ENCODE assay signal across 19 cellular contexts in genomic region chr1:209993061-209993830, GRCh38. TPM values are rescaled to one million over a fixed set of nuclear protein-coding genes. Genes with fewer than 3 reads are reported as not detected.
DNase-seq lines count a peak whose midpoint lies in the region; ATAC-seq and TF ChIP-seq lines count a peak whose summit lies in the region.
"Had no signal": no experiment of that assay in that cellular context is flagged by ENCODE, and none has a peak within 500 bp of the region (broad histone marks: within the 10 kb centered on the region; RNA-seq: fewer than 3 reads in every experiment).

No MANE protein-coding gene starts in this region.

- H3K4me3 ChIP-seq in neuronal stem cell (ENCODE audit: low read length in 2 of 2) (peak overlapping the region in 1 of 2 donors; percentile 6), colonic mucosa (no peak overlapping the region)
- H3K4me3 ChIP-seq: GM23248, PC-9, SJSA1 had no signal

- H3K9ac ChIP-seq in neuronal stem cell (ENCODE audit: low read depth, low read length, poor library complexity) (peak overlapping the region; percentile 54), colonic mucosa (ENCODE audit: low read depth in 2 of 2, low read length in 2 of 2) (no peak overlapping the region)
- H3K9ac ChIP-seq: GM23248 had no signal

- H3K4me1 Mint-ChIP-seq in endothelial cell (ENCODE audit: unreplicated experiment), result peaks cover 5% of the 10 kb centered on the region
- H3K4me1 Mint-ChIP-seq in activated CD4-positive, alpha-beta T cell treated with anti-CD3 and anti-CD28 coated beads for 36 hours, result no peaks in the 10 kb centered on the region

- H2BK12ac ChIP-seq in neuronal stem cell (ENCODE audit: low read length), result no peak overlapping the region

- no peaks in the 10 kb centered on the region for H3K9me3 Mint-ChIP-seq in endothelial cell (ENCODE audit: unreplicated experiment)
- no peaks in the 10 kb centered on the region for H3K9me3 Mint-ChIP-seq in activated CD4-positive, alpha-beta T cell treated with anti-CD3 and anti-CD28 coated beads for 36 hours (ENCODE audit: low read depth)

- DNase-seq in LHCN-M2 (ENCODE audit: low read depth) (peak; percentile 19), globus pallidus (ENCODE audit: low spot score) (peak; percentile 6), neuronal stem cell (ENCODE audit: low spot score) (no peak), endothelial cell (ENCODE audit: low spot score) (no peak), colonic mucosa (no peak)
- no peak for DNase-seq in activated CD4-positive, alpha-beta T cell treated with anti-CD3 and anti-CD28 coated beads for 36 hours
- DNase-seq: ACHN, AML-193, GF-D8, GM23248, KBM-7, MV-4-11, NCI-H1694 treated with DMSO at 0.1 percent for 48 hours, NCI-H510A, NCI-H82, PC-9 had no signal

- no peaks in the 10 kb centered on the region for H3K36me3 Mint-ChIP-seq in endothelial cell (ENCODE audit: low read depth, unreplicated experiment)
- H3K36me3 Mint-ChIP-seq in activated CD4-positive, alpha-beta T cell treated with anti-CD3 and anti-CD28 coated beads for 36 hours (ENCODE audit: low read depth), result no peaks in the 10 kb centered on the region

- no peak overlapping the region for H3K18ac ChIP-seq in neuronal stem cell (ENCODE audit: low read length)

- no peak overlapping the region for H2BK5ac ChIP-seq in neuronal stem cell (ENCODE audit: low read length)

- no peak overlapping the region for H3K4me3 Mint-ChIP-seq in endothelial cell (ENCODE audit: unreplicated experiment)
- no peak overlapping the region for H3K4me3 Mint-ChIP-seq in activated CD4-positive, alpha-beta T cell treated with anti-CD3 and anti-CD28 coated beads for 36 hours

- peak overlapping the region; percentile 27 for H2BK15ac ChIP-seq in neuronal stem cell (ENCODE audit: low read length)

- H2BK120ac ChIP-seq in neuronal stem cell (ENCODE audit: low read depth, low read length), result no peak overlapping the region

- H3K27me3 Mint-ChIP-seq in endothelial cell (ENCODE audit: unreplicated experiment), result no peaks in the 10 kb centered on the region
- H3K27me3 Mint-ChIP-seq in activated CD4-positive, alpha-beta T cell treated with anti-CD3 and anti-CD28 coated beads for 36 hours, result peaks cover 29% of the 10 kb centered on the region

- intact Hi-C loops in colonic mucosa (cut with DNase I), result loop anchor here (5.0 kb wide), 1 partner anchor 131 kb away; no protein-coding TSS in a partner anchor
- intact Hi-C loops in activated CD4-positive, alpha-beta T cell treated with anti-CD3 and anti-CD28 coated beads for 36 hours (cut with DNase I, micrococcal nuclease), result no loop called here

- no peak overlapping the region for H3K23ac ChIP-seq in neuronal stem cell (ENCODE audit: low read depth, low read length, poor library complexity)

- H3K4ac ChIP-seq in neuronal stem cell (ENCODE audit: low read length), result no peak overlapping the region

- H3K36me3 ChIP-seq in neuronal stem cell (replicated peaks in 1 of 2; ENCODE audit: control insufficient read depth in 2 of 2, insufficient read depth in 2 of 2, low read length in 2 of 2) (no peaks in the 10 kb centered on the region), colonic mucosa (no peaks in the 10 kb centered on the region)
- H3K36me3 ChIP-seq: SJSA1 had no signal

- no peak for ATAC-seq in HG03460 (IDR thresholded peaks at IDR 0.05; ENCODE audit: unreplicated experiment)
- no peak for ATAC-seq in activated CD4-positive, alpha-beta T cell treated with anti-CD3 and anti-CD28 coated beads for 36 hours
- ATAC-seq: HCT116 had no signal

- TF ChIP-seq CTCF in endothelial cell (IDR thresholded peaks at IDR 0.05; ENCODE audit: unreplicated experiment) (no peak), colonic mucosa (IDR thresholded peaks at IDR 0.05) (no peak)

- no peak overlapping the region for H3K14ac ChIP-seq in neuronal stem cell (ENCODE audit: low read length)

- H4K8ac ChIP-seq in neuronal stem cell (ENCODE audit: low read depth, low read length), result no peak overlapping the region

- CTCF ChIA-PET in activated CD4-positive, alpha-beta T cell treated with anti-CD3 and anti-CD28 coated beads for 36 hours (lab: Charles Lee), result interaction anchor here (0.7 to 2.0 kb wide), 4 partner anchors 10 to 317 kb away, joined by 3 to 12 read pairs (median 3); no protein-coding TSS in a partner anchor

- H3K9me3 ChIP-seq in neuronal stem cell (replicated peaks in 1 of 2; ENCODE audit: control insufficient read depth in 2 of 2, insufficient read depth in 1 of 2, low read depth in 1 of 2, low read length in 2 of 2) (no peaks in the 10 kb centered on the region), colonic mucosa (no peaks in the 10 kb centered on the region)
- H3K9me3 ChIP-seq: SJSA1 had no signal

- H3K4me2 ChIP-seq in neuronal stem cell (ENCODE audit: insufficient read depth, low read length, poor library complexity, severe bottlenecking), result no peak overlapping the region
- H3K4me2 ChIP-seq: PC-9 had no signal

- POLR2A ChIA-PET in activated CD4-positive, alpha-beta T cell treated with anti-CD3 and anti-CD28 coated beads for 36 hours (lab: Charles Lee), result no interaction called here

- no peak overlapping the region for H2AK5ac ChIP-seq in neuronal stem cell (ENCODE audit: low read depth, low read length)

- H3K79me1 ChIP-seq in neuronal stem cell (ENCODE audit: low read depth, low read length), result no peaks in the 10 kb centered on the region

- no peak overlapping the region for H2AFZ ChIP-seq in neuronal stem cell (ENCODE audit: low read length)
- H2AFZ ChIP-seq: GM23248 had no signal

- no peak overlapping the region for H4K91ac ChIP-seq in neuronal stem cell (ENCODE audit: low read depth, low read length, poor library complexity)

- WGBS in neuronal stem cell (ENCODE audit: extremely low coverage in 2 of 2, insufficient read length in 2 of 2, insufficient replicate concordance in 1 of 2), 2 donors, result no CpG with 5 or more reads among the region's 9 CpGs

- H3K27ac ChIP-seq in neuronal stem cell (replicated peaks; ENCODE audit: low read length) (no peak overlapping the region), colonic mucosa (no peak overlapping the region)
- H3K27ac ChIP-seq: GM23248, PC-9, SJSA1 had no signal

- H3K27me3 ChIP-seq in neuronal stem cell (ENCODE audit: control insufficient read depth in 3 of 3, insufficient read depth in 3 of 3, low read depth in 1 of 3, low read length in 3 of 3) (no peaks in the 10 kb centered on the region), colonic mucosa (no peaks in the 10 kb centered on the region)

- peaks cover 0 to 2% of the 10 kb centered on the region in 2 donors for H3K4me1 ChIP-seq in neuronal stem cell (ENCODE audit: control insufficient read depth in 2 of 2, insufficient read depth in 1 of 2, low read depth in 1 of 2, low read length in 2 of 2)
- no peaks in the 10 kb centered on the region for H3K4me1 ChIP-seq in colonic mucosa
- H3K4me1 ChIP-seq: SJSA1 had no signal

- H3K27ac Mint-ChIP-seq in endothelial cell (ENCODE audit: unreplicated experiment), result no peak overlapping the region
- H3K27ac Mint-ChIP-seq in activated CD4-positive, alpha-beta T cell treated with anti-CD3 and anti-CD28 coated beads for 36 hours, result no peak overlapping the region

RNA-seq across cellular contexts. Expression of gene SYT14, which starts 55.2 kb away (rescaled TPM):
- total RNA-seq in LHCN-M2 (2014; rRNA removed), result 12.6 and 14.0 TPM in 2 replicates
- polyA plus RNA-seq in LHCN-M2 (2012), result 1.6 TPM
- 1.9 TPM for polyA plus RNA-seq in neuronal stem cell (2013, experiment 1 of 2)
- 1.8 TPM for polyA plus RNA-seq in neuronal stem cell (2013, experiment 2 of 2)
- total RNA-seq in endothelial cell (ENCODE audit: unreplicated experiment), result 9.7 TPM
- under 1 TPM; 0.03 to 0.07 TPM for total RNA-seq in colonic mucosa
- not detected for total RNA-seq in activated CD4-positive, alpha-beta T cell treated with anti-CD3 and anti-CD28 coated beads for 36 hours

Comparison
In these comparisons a context has a peak if more than half of its experiments do, and no peak if none do; other contexts are left out.
1. DNase-seq: peak in LHCN-M2 (single experiment) and globus pallidus (single experiment); none in neuronal stem cell (single experiment), endothelial cell (single experiment), colonic mucosa (single experiment) and activated CD4-positive, alpha-beta T cell treated with anti-CD3 and anti-CD28 coated beads for 36 hours (single experiment).